ENCODE assay signal across 1 cellular context in the genomic region with DNA sequence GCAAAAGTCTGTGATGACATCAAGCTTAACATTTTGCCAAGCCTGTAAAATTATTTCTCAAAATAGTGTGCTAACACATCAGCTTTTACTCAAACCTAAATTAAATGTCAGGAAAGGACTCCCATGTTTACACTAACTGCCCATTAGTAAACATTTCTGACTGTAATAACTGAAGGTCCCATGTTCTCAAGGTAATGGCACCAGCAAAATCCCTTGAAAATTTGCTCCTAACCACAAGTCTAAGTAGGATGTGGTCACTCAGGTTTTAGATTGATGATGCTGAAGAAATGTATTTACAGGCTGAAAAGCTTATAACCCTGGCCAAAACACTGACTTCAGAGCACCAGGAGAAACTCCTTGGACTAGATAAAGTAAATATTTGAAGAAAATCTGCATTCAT.
A peak's percentile ranks its signal among the peaks of the same experiment; 100 is the strongest.
TF ChIP-seq lines count a peak whose summit lies in the region.

No MANE protein-coding gene starts in this region.

TF ChIP-seq in HEK293, 187 proteins besides CTCF, POLR2A, EP300 and RAD21 (continued from another document):
- TF ChIP-seq, protein P1, sequence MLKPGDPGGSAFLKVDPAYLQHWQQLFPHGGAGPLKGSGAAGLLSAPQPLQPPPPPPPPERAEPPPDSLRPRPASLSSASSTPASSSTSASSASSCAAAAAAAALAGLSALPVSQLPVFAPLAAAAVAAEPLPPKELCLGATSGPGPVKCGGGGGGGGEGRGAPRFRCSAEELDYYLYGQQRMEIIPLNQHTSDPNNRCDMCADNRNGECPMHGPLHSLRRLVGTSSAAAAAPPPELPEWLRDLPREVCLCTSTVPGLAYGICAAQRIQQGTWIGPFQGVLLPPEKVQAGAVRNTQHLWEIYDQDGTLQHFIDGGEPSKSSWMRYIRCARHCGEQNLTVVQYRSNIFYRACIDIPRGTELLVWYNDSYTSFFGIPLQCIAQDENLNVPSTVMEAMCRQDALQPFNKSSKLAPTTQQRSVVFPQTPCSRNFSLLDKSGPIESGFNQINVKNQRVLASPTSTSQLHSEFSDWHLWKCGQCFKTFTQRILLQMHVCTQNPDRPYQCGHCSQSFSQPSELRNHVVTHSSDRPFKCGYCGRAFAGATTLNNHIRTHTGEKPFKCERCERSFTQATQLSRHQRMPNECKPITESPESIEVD (tag by site-specific recombination; IDR thresholded peaks at IDR 0.05): peak; percentile 70
